17 cellular contexts compared by ENCODE assay signal in genomic region chr12:25824729-25825128, GRCh38.
"Had no signal": no experiment of that assay in that cellular context is flagged by ENCODE, and none has a peak within 500 bp of the region (broad histone marks: within the 10 kb centered on the region; RNA-seq: fewer than 3 reads in every experiment).

No MANE protein-coding gene starts in this region.

- H3K27ac ChIP-seq: colonic mucosa, parathyroid adenoma, SK-N-MC, spleen, WERI-Rb-1 had no signal

- H3K9me3 Mint-ChIP-seq: activated naive CD8-positive, alpha-beta T cell treated with anti-CD3 and anti-CD28 coated beads, Interleukin-2, amount 50 U/mL, for 24 hours; activated T-helper 1 cell treated with anti-CD3 and anti-CD28 coated beads, Interleukin-12 subunit alpha, Interleukin-12 subunit beta, Interleukin-2, Interleukin-4 antibody, amounts not matched to agents 30 ng/mL and 10 ng/mL and 1 ng/mL, durations not matched to agents 14 hours and 24 hours and 36 hours; memory B cell; stimulated activated memory B cell treated with anti-CD40 and anti-IgM and Interleukin-4, amounts not matched to agents 10 μg/mL and 1 μg/mL and 100 μg/mL, for 72 hours had no signal

- H3K4me3 Mint-ChIP-seq: activated CD8-positive, alpha-beta T cell treated with anti-CD3 and anti-CD28 coated beads, Interleukin-2, amount 10 ng/mL, durations not matched to agents 7 days and 5 days; activated naive CD8-positive, alpha-beta T cell treated with anti-CD3 and anti-CD28 coated beads, Interleukin-2, amount 50 U/mL, for 24 hours; activated T-helper 1 cell treated with anti-CD3 and anti-CD28 coated beads, Interleukin-12 subunit alpha, Interleukin-12 subunit beta, Interleukin-2, Interleukin-4 antibody, amounts not matched to agents 30 ng/mL and 10 ng/mL and 1 ng/mL, durations not matched to agents 14 hours and 24 hours and 36 hours; immature natural killer cell; memory B cell; stimulated activated memory B cell treated with anti-CD40 and anti-IgM and Interleukin-4, amounts not matched to agents 10 μg/mL and 1 μg/mL and 100 μg/mL, for 72 hours; T-cell had no signal

- DNase-seq: activated CD4-positive, alpha-beta T cell treated with anti-CD3 and anti-CD28 coated beads for 4 hours; activated CD8-positive, alpha-beta T cell treated with anti-CD3 and anti-CD28 coated beads, Interleukin-2, amount 10 ng/mL, durations not matched to agents 7 days and 5 days; activated naive CD4-positive, alpha-beta T cell treated with Interleukin-2 at 50 U/mL for 16 hours; activated naive CD8-positive, alpha-beta T cell treated with anti-CD3 and anti-CD28 coated beads, Interleukin-2, amount 50 U/mL, for 24 hours; caudate nucleus; colonic mucosa; immature natural killer cell; spleen; stimulated activated CD4-positive, alpha-beta T cell treated with anti-CD3 and anti-CD28 coated beads, Interleukin-1b, Interleukin-23, amount 100 ng/mL, for 48 hours; substantia nigra; T-cell; WERI-Rb-1 had no signal

- H3K36me3 Mint-ChIP-seq: immature natural killer cell; memory B cell; stimulated activated memory B cell treated with anti-CD40 and anti-IgM and Interleukin-4, amounts not matched to agents 10 μg/mL and 1 μg/mL and 100 μg/mL, for 72 hours; T-cell had no signal

- H3K9ac ChIP-seq: parathyroid adenoma had no signal

- ATAC-seq: activated CD8-positive, alpha-beta T cell treated with anti-CD3 and anti-CD28 coated beads, Interleukin-2, amount 10 ng/mL, durations not matched to agents 7 days and 5 days; activated naive CD8-positive, alpha-beta T cell treated with anti-CD3 and anti-CD28 coated beads, Interleukin-2, amount 50 U/mL, for 24 hours; stimulated activated memory B cell treated with anti-CD40 and anti-IgM and Interleukin-4, amounts not matched to agents 10 μg/mL and 1 μg/mL and 100 μg/mL, for 72 hours; T-cell had no signal

- H3K9me3 ChIP-seq: colonic mucosa, spleen had no signal

- H2AFZ ChIP-seq: parathyroid adenoma had no signal

- H3K4me1 ChIP-seq: colonic mucosa, parathyroid adenoma, spleen had no signal

- H3K4me1 Mint-ChIP-seq: activated naive CD8-positive, alpha-beta T cell treated with anti-CD3 and anti-CD28 coated beads, Interleukin-2, amount 50 U/mL, for 24 hours; immature natural killer cell; memory B cell; stimulated activated memory B cell treated with anti-CD40 and anti-IgM and Interleukin-4, amounts not matched to agents 10 μg/mL and 1 μg/mL and 100 μg/mL, for 72 hours; T-cell had no signal

- H3K36me3 ChIP-seq: colonic mucosa, spleen, WERI-Rb-1 had no signal

- H3K27me3 ChIP-seq: colonic mucosa had no signal

- H3K79me2 ChIP-seq: parathyroid adenoma had no signal

- H3K4me3 ChIP-seq: colonic mucosa, SK-N-MC, spleen had no signal

- H3K27ac Mint-ChIP-seq: activated CD8-positive, alpha-beta T cell treated with anti-CD3 and anti-CD28 coated beads, Interleukin-2, amount 10 ng/mL, durations not matched to agents 7 days and 5 days; activated naive CD8-positive, alpha-beta T cell treated with anti-CD3 and anti-CD28 coated beads, Interleukin-2, amount 50 U/mL, for 24 hours; activated T-helper 1 cell treated with anti-CD3 and anti-CD28 coated beads, Interleukin-12 subunit alpha, Interleukin-12 subunit beta, Interleukin-2, Interleukin-4 antibody, amounts not matched to agents 30 ng/mL and 10 ng/mL and 1 ng/mL, durations not matched to agents 14 hours and 24 hours and 36 hours; immature natural killer cell; memory B cell; stimulated activated memory B cell treated with anti-CD40 and anti-IgM and Interleukin-4, amounts not matched to agents 10 μg/mL and 1 μg/mL and 100 μg/mL, for 72 hours; T-cell had no signal
